ENCODE assay signal across 14 cellular contexts in the genomic region with DNA sequence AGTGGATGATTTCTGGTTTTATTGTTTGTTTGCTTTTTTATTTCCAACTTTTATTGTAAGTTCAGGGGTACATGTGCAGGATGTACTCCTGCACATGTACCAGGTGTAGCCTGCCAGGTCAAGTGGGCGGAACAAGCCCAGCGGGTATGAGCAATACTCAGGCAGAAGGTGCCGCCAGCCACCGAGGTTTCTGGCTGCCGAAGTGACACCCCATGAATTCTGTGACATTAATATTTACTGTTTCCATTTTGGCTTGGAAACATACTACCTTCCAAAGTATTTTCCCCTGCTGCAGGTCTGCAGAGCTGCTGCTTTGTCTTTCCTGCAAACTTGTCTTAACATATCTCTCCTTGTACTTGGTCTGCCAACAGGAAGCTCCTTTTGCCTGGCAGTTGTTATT.
DNase-seq lines count a peak whose midpoint lies in the region; ATAC-seq and TF ChIP-seq lines count a peak whose summit lies in the region.
"Had no signal": no experiment of that assay in that cellular context is flagged by ENCODE, and none has a peak within 500 bp of the region (broad histone marks: within the 10 kb centered on the region; RNA-seq: fewer than 3 reads in every experiment).

No MANE protein-coding gene starts in this region.

- CTCF ChIA-PET in GM10248 (lab: Yijun Ruan, JAX) = no interaction called here

- H3K4me3 Mint-ChIP-seq in GM23338 (no peak overlapping the region), mesothelial cell of epicardium (no peak overlapping the region)

- TF ChIP-seq CTCF in GM23338 (conservative IDR thresholded peaks at IDR 0.05; ENCODE audit: low read depth in 2 of 2) (no peak), mesothelial cell of epicardium (IDR thresholded peaks at IDR 0.05; ENCODE audit: unreplicated experiment) (no peak), GM10248 (IDR thresholded peaks at IDR 0.05; ENCODE audit: control extremely low read depth, extremely low read depth, low read depth, missing control alignments) (no peak)

- H3K79me2 ChIP-seq in GM23338 (replicated peaks; ENCODE audit: insufficient read depth) = peaks cover 75% of the 10 kb centered on the region

- POLR2A ChIA-PET in GM10248 (lab: Yijun Ruan, JAX) = no interaction called here

- H3K4me3 ChIP-seq in GM23338 = no peak overlapping the region
- H3K4me3 ChIP-seq: pancreas, tibial artery had no signal

- no peaks in the 10 kb centered on the region for H3K36me3 ChIP-seq in GM23338 (ENCODE audit: insufficient read depth)
- H3K36me3 ChIP-seq: pancreas, tibial artery had no signal

- H3K9me3 Mint-ChIP-seq in GM23338 (peaks cover 16% of the 10 kb centered on the region), mesothelial cell of epicardium (no peaks in the 10 kb centered on the region)

- no peaks in the 10 kb centered on the region for H3F3A ChIP-seq in GM23338 (replicated peaks; ENCODE audit: low read depth)

- DNase-seq in NCI-H510A treated with DMSO at 0.1 percent for 48 hours (lab: John Stamatoyannopoulos, UW) (peak; percentile 24), NCI-H510A (lab: John Stamatoyannopoulos, UW) (no peak), GM23338 (ENCODE audit: low spot score) (no peak), astrocyte of the hippocampus (ENCODE audit: low read depth, low spot score) (peak; percentile 13), mesothelial cell of epicardium (ENCODE audit: low spot score in 2 of 2, unreplicated experiment in 2 of 2) (no peak), GM10248 (ENCODE audit: extremely low spot score) (no peak), SIG-M5 treated with dmso at 0.1 percent for 504 hours (lab: John Stamatoyannopoulos, UW; ENCODE audit: unreplicated experiment) (no peak)
- no peak for DNase-seq in stimulated activated CD4-positive, alpha-beta T cell treated with anti-CD3 and anti-CD28 coated beads, Interleukin-4, amount 100 ng/mL, for 1 hour
- DNase-seq: activated CD8-positive, alpha-beta memory T cell treated with anti-CD3 and anti-CD28 coated beads, Interleukin-2, amount 50 U/mL, for 48 hours; amniotic stem cell; Caco-2; NCI-H1092; tibial artery had no signal

- H3K4me1 Mint-ChIP-seq in GM23338 = peaks cover 17% of the 10 kb centered on the region
- H3K4me1 Mint-ChIP-seq in mesothelial cell of epicardium = peaks cover 23% of the 10 kb centered on the region

- H3K27me3 ChIP-seq in GM23338 (ENCODE audit: insufficient read depth) = no peaks in the 10 kb centered on the region
- H3K27me3 ChIP-seq: pancreas, tibial artery had no signal

- no peak for ATAC-seq in GM23338

- peaks cover 38% of the 10 kb centered on the region for H3K36me3 Mint-ChIP-seq in GM23338 (ENCODE audit: low read depth)
- H3K36me3 Mint-ChIP-seq in mesothelial cell of epicardium = peaks cover 17% of the 10 kb centered on the region

- peaks cover 8% of the 10 kb centered on the region; the same call in 1 of the 2 replicates for H3K4me1 ChIP-seq in GM23338 (ENCODE audit: insufficient read depth)
- H3K4me1 ChIP-seq: Caco-2 had no signal

- no peak overlapping the region for H3K4me2 ChIP-seq in GM23338

- H3K9me2 ChIP-seq in GM23338 (ENCODE audit: insufficient read depth) = no peaks in the 10 kb centered on the region

- H2AFZ ChIP-seq in GM23338 = no peak overlapping the region

- peaks cover 12% of the 10 kb centered on the region; the same call in 1 of the 2 replicates for H4K20me1 ChIP-seq in GM23338 (replicated peaks; ENCODE audit: insufficient read depth)

- H3K27me3 Mint-ChIP-seq in GM23338 (ENCODE audit: insufficient read depth, low read depth, poor library complexity) (peaks cover 16% of the 10 kb centered on the region), mesothelial cell of epicardium (ENCODE audit: low read depth) (no peaks in the 10 kb centered on the region)

- peak overlapping the region; percentile 34 for H3K27ac Mint-ChIP-seq in GM23338
- H3K27ac Mint-ChIP-seq in mesothelial cell of epicardium = peak overlapping the region; percentile 76

- H3K27ac ChIP-seq in GM23338 (ENCODE audit: low read depth) = peak overlapping the region; percentile 6; the same call in 1 of the 2 replicates
- H3K27ac ChIP-seq: pancreas, tibial artery had no signal

TF ChIP-seq in GM23338, 12 proteins besides CTCF, POLR2A, EP300 and RAD21:
- TF ChIP-seq EZH2 (IDR thresholded peaks at IDR 0.05; ENCODE audit: low read depth, unreplicated experiment) = no peak

Comparison
In these comparisons a context has a peak if more than half of its experiments do, and no peak if none do; other contexts are left out.
1. DNase-seq: peak in NCI-H510A treated with DMSO at 0.1 percent for 48 hours (single experiment) and astrocyte of the hippocampus (single experiment); none in NCI-H510A (single experiment), GM23338 (single experiment), mesothelial cell of epicardium (0 of 2), GM10248 (single experiment), SIG-M5 treated with dmso at 0.1 percent for 504 hours (single experiment) and stimulated activated CD4-positive, alpha-beta T cell treated with anti-CD3 and anti-CD28 coated beads, Interleukin-4, amount 100 ng/mL, for 1 hour (single experiment).